17 cellular contexts compared by ENCODE assay signal in the genomic region with DNA sequence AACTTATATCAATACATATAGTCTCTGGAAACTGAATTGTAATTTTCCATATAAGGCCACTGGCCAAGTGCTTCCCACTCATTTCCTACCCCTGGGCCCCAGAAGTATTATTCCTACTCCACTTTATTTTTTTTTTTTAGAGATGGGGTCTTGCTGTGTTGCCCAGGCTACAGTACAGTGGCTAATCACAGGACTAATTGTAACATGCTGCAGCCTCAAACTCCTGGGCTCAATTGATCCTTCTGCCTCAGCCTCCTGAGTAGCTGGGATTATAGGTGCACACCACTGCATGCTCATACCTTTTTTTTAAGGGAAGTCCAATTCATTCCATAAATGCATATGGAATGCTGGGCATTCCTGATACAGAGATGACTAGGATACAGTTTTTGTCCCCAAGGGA. TPM values are rescaled to one million over a fixed set of nuclear protein-coding genes. Genes with fewer than 3 reads are reported as not detected.
DNase-seq lines count a peak whose midpoint lies in the region; ATAC-seq and TF ChIP-seq lines count a peak whose summit lies in the region.
"Had no signal": no experiment of that assay in that cellular context is flagged by ENCODE, and none has a peak within 500 bp of the region (broad histone marks: within the 10 kb centered on the region; RNA-seq: fewer than 3 reads in every experiment).

No MANE protein-coding gene starts in this region.

- CTCF ChIA-PET in HEK293 (lab: Yijun Ruan, JAX), result no interaction called here

- no peak for DNase-seq in activated naive CD4-positive, alpha-beta T cell treated with Interleukin-2 at 50 U/mL for 16 hours
- DNase-seq in osteoblast (ENCODE audit: insufficient read length, low spot score, missing footprints), result peak; percentile 85
- DNase-seq: AML-193; Caco-2; Calu3; CD4-positive, alpha-beta T cell; CD8-positive, alpha-beta T cell; DMS79 treated with DMSO at 0.1 percent for 48 hours; GF-D8 had no signal

- no peaks in the 10 kb centered on the region for H3K36me3 Mint-ChIP-seq in activated naive CD4-positive, alpha-beta T cell treated with anti-CD3 and anti-CD28 coated beads, Interleukin-2, amount 50 U/mL, for 24 hours
- H3K36me3 Mint-ChIP-seq: CD8-positive, alpha-beta T cell had no signal

- no peak for ATAC-seq in GM21381 (IDR thresholded peaks at IDR 0.05; ENCODE audit: unreplicated experiment)
- ATAC-seq: A549; CD8-positive, alpha-beta T cell had no signal

- no peak overlapping the region for H3K4me2 ChIP-seq in osteoblast (ENCODE audit: insufficient read depth, low read length)
- H3K4me2 ChIP-seq: A549; BLaER1 treated with 17β-estradiol and CSF1 and Interleukin-3, amounts not matched to agents 10 nM and 100 nM had no signal

- no peaks in the 10 kb centered on the region for H3K27me3 ChIP-seq in osteoblast (ENCODE audit: insufficient read depth, low read length)
- H3K27me3 ChIP-seq: BLaER1 treated with 17β-estradiol and CSF1 and Interleukin-3, amounts not matched to agents 10 nM and 100 nM had no signal

- peaks cover 5% of the 10 kb centered on the region for H3K4me1 Mint-ChIP-seq in activated naive CD4-positive, alpha-beta T cell treated with anti-CD3 and anti-CD28 coated beads, Interleukin-2, amount 50 U/mL, for 24 hours

- no peak overlapping the region for H3K4me3 ChIP-seq in HEK293 (ENCODE audit: low read depth, low read length)
- no peak overlapping the region for H3K4me3 ChIP-seq in osteoblast (ENCODE audit: insufficient read depth, low read length)
- H3K4me3 ChIP-seq: A549; BLaER1 treated with 17β-estradiol and CSF1 and Interleukin-3, amounts not matched to agents 10 nM and 100 nM had no signal

- peak overlapping the region; percentile 8 for H3K27ac Mint-ChIP-seq in activated naive CD4-positive, alpha-beta T cell treated with anti-CD3 and anti-CD28 coated beads, Interleukin-2, amount 50 U/mL, for 24 hours
- H3K27ac Mint-ChIP-seq: CD4-positive, alpha-beta T cell; CD8-positive, alpha-beta T cell had no signal

- H3K4me1 ChIP-seq in HEK293 (ENCODE audit: control insufficient read depth, insufficient read depth, low read length), result no peaks in the 10 kb centered on the region
- H3K4me1 ChIP-seq in osteoblast (ENCODE audit: insufficient read depth, low read length), result peaks cover 3% of the 10 kb centered on the region
- H3K4me1 ChIP-seq: Caco-2 had no signal

- H3K27ac ChIP-seq in HEK293 (ENCODE audit: extremely low read depth, low read depth, low read length), result no peak overlapping the region
- no peak overlapping the region for H3K27ac ChIP-seq in osteoblast (ENCODE audit: low read depth, low read length)
- H3K27ac ChIP-seq: 22Rv1; A549; BLaER1 treated with 17β-estradiol and CSF1 and Interleukin-3, amounts not matched to agents 10 nM and 100 nM; C4-2B had no signal

- no peak overlapping the region for H2AFZ ChIP-seq in osteoblast (ENCODE audit: low read length)

- no peaks in the 10 kb centered on the region for H3K9me3 Mint-ChIP-seq in activated naive CD4-positive, alpha-beta T cell treated with anti-CD3 and anti-CD28 coated beads, Interleukin-2, amount 50 U/mL, for 24 hours
- H3K9me3 Mint-ChIP-seq: CD4-positive, alpha-beta T cell; CD8-positive, alpha-beta T cell had no signal

- H3K36me3 ChIP-seq in HEK293 (ENCODE audit: control insufficient read depth in 2 of 2, insufficient read depth in 1 of 2, low read length in 2 of 2) (no peaks in the 10 kb centered on the region), osteoblast (ENCODE audit: insufficient read depth, low read length) (no peaks in the 10 kb centered on the region)
- H3K36me3 ChIP-seq: BLaER1 treated with 17β-estradiol and CSF1 and Interleukin-3, amounts not matched to agents 10 nM and 100 nM had no signal

- no peaks in the 10 kb centered on the region for H3K79me2 ChIP-seq in osteoblast (ENCODE audit: insufficient read depth, low read length)

- TF ChIP-seq CTCF in HEK293 (tag by site-specific recombination; IDR thresholded peaks at IDR 0.05) (no peak), osteoblast (IDR thresholded peaks at IDR 0.05; ENCODE audit: extremely low read depth, low read depth, low read length) (no peak)

- no peaks in the 10 kb centered on the region for H3K27me3 Mint-ChIP-seq in activated naive CD4-positive, alpha-beta T cell treated with anti-CD3 and anti-CD28 coated beads, Interleukin-2, amount 50 U/mL, for 24 hours
- H3K27me3 Mint-ChIP-seq: CD4-positive, alpha-beta T cell had no signal

- no peak overlapping the region for H3K4me3 Mint-ChIP-seq in activated naive CD4-positive, alpha-beta T cell treated with anti-CD3 and anti-CD28 coated beads, Interleukin-2, amount 50 U/mL, for 24 hours
- H3K4me3 Mint-ChIP-seq: B cell; CD4-positive, alpha-beta T cell; CD8-positive, alpha-beta T cell had no signal

- no peaks in the 10 kb centered on the region for H4K20me1 ChIP-seq in osteoblast (ENCODE audit: insufficient read depth, low read length)
- H4K20me1 ChIP-seq: BLaER1 treated with 17β-estradiol and CSF1 and Interleukin-3, amounts not matched to agents 10 nM and 100 nM had no signal

- POLR2A ChIA-PET in HEK293 (lab: Yijun Ruan, JAX), result no interaction called here

- H3K9me3 ChIP-seq in HEK293 (ENCODE audit: control insufficient read depth, insufficient read depth, low read depth, low read length) (no peaks in the 10 kb centered on the region), osteoblast (ENCODE audit: low read depth, low read length) (no peaks in the 10 kb centered on the region)
- H3K9me3 ChIP-seq: A549; BLaER1 treated with 17β-estradiol and CSF1 and Interleukin-3, amounts not matched to agents 10 nM and 100 nM; Caco-2 had no signal

TF ChIP-seq in HEK293, 187 proteins besides CTCF, POLR2A, EP300 and RAD21:
- TF ChIP-seq ZBTB21 (tag by site-specific recombination; IDR thresholded peaks at IDR 0.05) (no peak), ZNF121 (tag by site-specific recombination; IDR thresholded peaks at IDR 0.05) (0 out of 2 replicates have a peak, but pooled peaks have one; percentile 59), ZNF610 (tag by site-specific recombination; IDR thresholded peaks at IDR 0.05; ENCODE audit: borderline replicate concordance) (no peak)
TF ChIP-seq in HEK293: peak in this region for 1.

RNA-seq across cellular contexts. Expression of a gene that starts 6.4 kb away (rescaled TPM):
- 5.0 and 5.1 TPM in 2 replicates for total RNA-seq in osteoblast

RNA-seq across cellular contexts. Expression of a gene that starts 14.5 kb away (rescaled TPM):
- total RNA-seq in osteoblast, result 16.5 and 26.4 TPM in 2 replicates
